Comparison of ENCODE assay signal across 12 cellular contexts in the genomic region with DNA sequence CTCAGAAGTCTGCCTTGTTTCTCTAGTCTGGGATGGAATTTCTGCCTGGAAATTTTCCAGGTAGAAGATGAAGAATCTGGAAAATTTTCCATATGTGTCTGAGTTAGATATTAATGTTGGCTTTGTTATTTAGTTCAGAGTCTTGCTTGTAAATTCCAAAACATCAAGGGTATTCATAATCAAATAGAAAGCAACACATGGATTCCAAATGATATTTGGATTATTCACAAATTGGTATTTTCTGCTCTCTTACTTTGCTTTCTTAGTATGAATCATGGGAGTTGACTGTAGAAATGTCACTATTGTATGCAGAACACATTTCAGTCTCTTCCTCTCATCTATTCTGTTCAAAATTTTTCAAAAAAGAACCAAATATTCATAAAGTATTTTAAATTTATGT.
"Had no signal": no experiment of that assay in that cellular context is flagged by ENCODE, and none has a peak within 500 bp of the region (broad histone marks: within the 10 kb centered on the region; RNA-seq: fewer than 3 reads in every experiment).

No MANE protein-coding gene starts in this region.

- H3K9me3 ChIP-seq: psoas muscle, testis, upper lobe of right lung had no signal

- DNase-seq: activated CD4-positive, alpha-beta T cell treated with anti-CD3 and anti-CD28 coated beads, Interleukin-2, amount 50 U/mL, for 48 hours; activated naive CD4-positive, alpha-beta T cell treated with anti-CD3 and anti-CD28 coated beads, Interleukin-2, amount 10 ng/mL, durations not matched to agents 7 days and 5 days; caudate nucleus; foreskin keratinocyte; psoas muscle; stimulated activated CD4-positive, alpha-beta T cell treated with anti-CD3 and anti-CD28 coated beads, Interleukin-1b, Interleukin-23, amount 100 ng/mL, for 48 hours; stimulated activated naive CD8-positive, alpha-beta T cell treated with anti-CD3 and anti-CD28 coated beads, Interleukin-15, amount 100 ng/mL, for 72 hours; T-helper 17 cell; testis; upper lobe of right lung had no signal

- H3K27ac Mint-ChIP-seq: activated naive CD4-positive, alpha-beta T cell treated with anti-CD3 and anti-CD28 coated beads, Interleukin-2, amount 10 ng/mL, durations not matched to agents 7 days and 5 days; stimulated activated naive CD8-positive, alpha-beta T cell treated with anti-CD3 and anti-CD28 coated beads, Interleukin-15, amount 100 ng/mL, for 72 hours; T-helper 17 cell had no signal

- FAIRE-seq: endometrium had no signal

- H3K36me3 Mint-ChIP-seq: activated naive CD4-positive, alpha-beta T cell treated with anti-CD3 and anti-CD28 coated beads, Interleukin-2, amount 10 ng/mL, durations not matched to agents 7 days and 5 days had no signal

- H3K4me1 ChIP-seq: foreskin keratinocyte, psoas muscle, testis, upper lobe of right lung had no signal

- H3K4me3 Mint-ChIP-seq: activated naive CD4-positive, alpha-beta T cell treated with anti-CD3 and anti-CD28 coated beads, Interleukin-2, amount 10 ng/mL, durations not matched to agents 7 days and 5 days; stimulated activated naive CD8-positive, alpha-beta T cell treated with anti-CD3 and anti-CD28 coated beads, Interleukin-15, amount 100 ng/mL, for 72 hours; T-helper 17 cell had no signal

- H3K4me1 Mint-ChIP-seq: activated naive CD4-positive, alpha-beta T cell treated with anti-CD3 and anti-CD28 coated beads, Interleukin-2, amount 10 ng/mL, durations not matched to agents 7 days and 5 days; stimulated activated naive CD8-positive, alpha-beta T cell treated with anti-CD3 and anti-CD28 coated beads, Interleukin-15, amount 100 ng/mL, for 72 hours; T-helper 17 cell had no signal

- H3K36me3 ChIP-seq: upper lobe of right lung, WERI-Rb-1 had no signal

- H3K27me3 ChIP-seq: foreskin keratinocyte, testis, upper lobe of right lung had no signal

- H3K27me3 Mint-ChIP-seq: activated naive CD4-positive, alpha-beta T cell treated with anti-CD3 and anti-CD28 coated beads, Interleukin-2, amount 10 ng/mL, durations not matched to agents 7 days and 5 days; stimulated activated naive CD8-positive, alpha-beta T cell treated with anti-CD3 and anti-CD28 coated beads, Interleukin-15, amount 100 ng/mL, for 72 hours; T-helper 17 cell had no signal

- H3K27ac ChIP-seq: foreskin keratinocyte, psoas muscle, testis, upper lobe of right lung, WERI-Rb-1 had no signal

- H3K4me3 ChIP-seq: psoas muscle, testis, upper lobe of right lung had no signal

- H3K9me3 Mint-ChIP-seq: activated naive CD4-positive, alpha-beta T cell treated with anti-CD3 and anti-CD28 coated beads, Interleukin-2, amount 10 ng/mL, durations not matched to agents 7 days and 5 days had no signal
